1 cellular context compared by ENCODE assay signal in genomic region chr2:230957756-230958391, GRCh38.
TF ChIP-seq lines count a peak whose summit lies in the region.

No MANE protein-coding gene starts in this region.

TF ChIP-seq in GM23338, 12 proteins besides CTCF, POLR2A, EP300 and RAD21 (continued from another document):
- TF ChIP-seq ZNF462 (CRISPR knock-in tag; IDR thresholded peaks at IDR 0.05) (no peak), CREB1 (CRISPR knock-in tag; IDR thresholded peaks at IDR 0.05; ENCODE audit: low read depth) (no peak), ZNF331 (CRISPR knock-in tag; IDR thresholded peaks at IDR 0.05; ENCODE audit: low read depth) (no peak), EZH2phosphoT487 (IDR thresholded peaks at IDR 0.05; ENCODE audit: unreplicated experiment) (no peak)
